Comparison of ENCODE assay signal across 13 cellular contexts in the genomic region with DNA sequence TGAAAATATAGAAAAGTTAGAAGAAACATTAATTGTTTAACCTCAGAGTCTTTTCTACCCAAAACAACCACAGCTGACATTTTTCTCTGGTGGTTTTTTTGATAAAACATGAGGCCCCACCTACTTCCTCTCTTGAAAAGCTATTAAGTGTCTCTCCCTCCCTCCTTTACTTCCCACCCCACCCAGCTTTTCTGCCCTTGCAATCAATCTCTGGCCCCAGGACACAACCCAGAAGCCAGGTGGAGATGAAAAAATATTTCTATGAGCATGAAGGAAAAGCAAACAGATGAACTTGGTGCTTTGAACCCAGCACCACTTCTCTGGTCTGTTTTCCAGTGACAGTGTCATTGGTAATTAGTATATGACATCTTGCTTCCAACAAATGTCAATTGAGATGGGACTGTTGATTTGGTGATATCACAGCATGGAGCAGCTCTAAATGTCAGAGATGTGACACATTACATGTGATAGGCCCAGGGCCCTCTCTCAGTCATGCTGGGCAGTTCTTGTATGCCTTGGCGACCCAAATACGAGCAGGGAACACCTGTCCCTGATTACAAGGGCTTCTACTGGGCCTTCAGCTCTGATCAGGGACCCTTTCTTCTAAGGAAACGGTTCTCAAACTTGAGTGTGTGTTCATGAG. TPM values are rescaled to one million over a fixed set of nuclear protein-coding genes. Genes with fewer than 3 reads are reported as not detected.
DNase-seq lines count a peak whose midpoint lies in the region; ATAC-seq, FAIRE-seq and TF ChIP-seq lines count a peak whose summit lies in the region.
"Had no signal": no experiment of that assay in that cellular context is flagged by ENCODE, and none has a peak within 500 bp of the region (broad histone marks: within the 10 kb centered on the region; RNA-seq: fewer than 3 reads in every experiment).

No MANE protein-coding gene starts in this region.

- no peak for DNase-seq in activated naive CD4-positive, alpha-beta T cell treated with anti-CD3 and anti-CD28 coated beads for 36 hours
- DNase-seq in RPMI8226 = peak; percentile 53
- peak in 3 of 4 experiments; percentile 36 to 65 (median 65) for DNase-seq in K562 (ENCODE audit: extremely low read depth in 1 of 4, low spot score in 3 of 4)
- no peak for DNase-seq in AG08396 (ENCODE audit: low spot score)
- DNase-seq: H9, pancreas had no signal

- H3K9ac ChIP-seq in K562 (ENCODE audit: insufficient read depth in 1 of 2, low read depth in 2 of 2, low read length in 2 of 2) = peak overlapping the region in 1 of 2 experiments; percentile 16; a peak in 1 of 4 replicates

- H3K9me1 ChIP-seq in K562 (ENCODE audit: control insufficient read depth, insufficient read depth, low read length) = peaks cover 3% of the 10 kb centered on the region

- no peak for TF ChIP-seq CTCF in K562 (IDR thresholded peaks at IDR 0.05 in 2 of 3, conservative IDR thresholded peaks at IDR 0.05 in 1 of 3; ENCODE audit: insufficient read depth in 2 of 3, low read depth in 1 of 3, low read length in 3 of 3)

- peak overlapping the region; percentile 74 for H2AFZ ChIP-seq in K562 (ENCODE audit: low read depth, low read length)

- H3K4me3 Mint-ChIP-seq in activated naive CD4-positive, alpha-beta T cell treated with anti-CD3 and anti-CD28 coated beads, Interleukin-2, amount 50 U/mL, for 24 hours = peak overlapping the region; percentile 68
- no peak overlapping the region for H3K4me3 Mint-ChIP-seq in activated naive CD4-positive, alpha-beta T cell treated with anti-CD3 and anti-CD28 coated beads for 36 hours
- peak overlapping the region; percentile 54 for H3K4me3 Mint-ChIP-seq in stimulated activated naive CD8-positive, alpha-beta T cell treated with anti-CD3 and anti-CD28 coated beads, Interleukin-15, Interleukin-2, amounts not matched to agents 100 ng/mL and 50 ng/mL, for 24 hours
- H3K4me3 Mint-ChIP-seq: H9 had no signal

- 36% methylated on average over 3 of the region's 3 CpGs for WGBS in K562 (ENCODE audit: insufficient coverage, low coverage, missing lambda C conversion rate)

- POLR2A ChIA-PET in K562 (lab: Yijun Ruan, JAX) = interaction anchor here (1.0 to 1.1 kb wide), 2 partner anchors 19 to 45 kb away, joined by 4 read pairs; no protein-coding TSS in a partner anchor

- in situ Hi-C loops in K562 (cut with MboI) = no loop called here

- H3K36me3 Mint-ChIP-seq in activated naive CD4-positive, alpha-beta T cell treated with anti-CD3 and anti-CD28 coated beads, Interleukin-2, amount 50 U/mL, for 24 hours = peaks cover 13% of the 10 kb centered on the region
- H3K36me3 Mint-ChIP-seq in activated naive CD4-positive, alpha-beta T cell treated with anti-CD3 and anti-CD28 coated beads for 36 hours (ENCODE audit: low read depth) = no peaks in the 10 kb centered on the region
- no peaks in the 10 kb centered on the region for H3K36me3 Mint-ChIP-seq in stimulated activated naive CD8-positive, alpha-beta T cell treated with anti-CD3 and anti-CD28 coated beads, Interleukin-15, Interleukin-2, amounts not matched to agents 100 ng/mL and 50 ng/mL, for 24 hours (ENCODE audit: low read depth)

- TF ChIP-seq EP300 in K562 (IDR thresholded peaks at IDR 0.05; ENCODE audit: low read length) = peak; percentile 31; the same call in 1 of the 2 replicates

- peak overlapping the region; percentile 53; the same call in 2 of the 3 replicates for H3K27ac ChIP-seq in K562 (ENCODE audit: extremely low read depth, low read depth, low read length)
- H3K27ac ChIP-seq: pancreas had no signal

- no peaks in the 10 kb centered on the region for H3K27me3 Mint-ChIP-seq in activated naive CD4-positive, alpha-beta T cell treated with anti-CD3 and anti-CD28 coated beads, Interleukin-2, amount 50 U/mL, for 24 hours
- no peaks in the 10 kb centered on the region for H3K27me3 Mint-ChIP-seq in activated naive CD4-positive, alpha-beta T cell treated with anti-CD3 and anti-CD28 coated beads for 36 hours (ENCODE audit: low read depth)
- no peaks in the 10 kb centered on the region for H3K27me3 Mint-ChIP-seq in stimulated activated naive CD8-positive, alpha-beta T cell treated with anti-CD3 and anti-CD28 coated beads, Interleukin-15, Interleukin-2, amounts not matched to agents 100 ng/mL and 50 ng/mL, for 24 hours

- peaks cover 29 to 43% of the 10 kb centered on the region in 2 experiments for H3K4me1 ChIP-seq in K562 (replicated peaks in 1 of 2; ENCODE audit: control insufficient read depth in 2 of 2, insufficient read depth in 2 of 2, low read length in 2 of 2)

- H3K9me3 Mint-ChIP-seq in activated naive CD4-positive, alpha-beta T cell treated with anti-CD3 and anti-CD28 coated beads, Interleukin-2, amount 50 U/mL, for 24 hours = peaks cover 6% of the 10 kb centered on the region
- no peaks in the 10 kb centered on the region for H3K9me3 Mint-ChIP-seq in activated naive CD4-positive, alpha-beta T cell treated with anti-CD3 and anti-CD28 coated beads for 36 hours
- peaks cover 14% of the 10 kb centered on the region for H3K9me3 Mint-ChIP-seq in stimulated activated naive CD8-positive, alpha-beta T cell treated with anti-CD3 and anti-CD28 coated beads, Interleukin-15, Interleukin-2, amounts not matched to agents 100 ng/mL and 50 ng/mL, for 24 hours
- H3K9me3 Mint-ChIP-seq: H9 had no signal

- CTCF ChIA-PET in activated naive CD4-positive, alpha-beta T cell treated with anti-CD3 and anti-CD28 coated beads for 36 hours (lab: Charles Lee) = interaction anchor here (0.8 to 11.8 kb wide), 5 partner anchors 34 to 145 kb away, joined by 4 to 230 read pairs (median 21); partner anchors contain the start of gene IL10RA
- CTCF ChIA-PET in K562 (lab: Yijun Ruan, JAX; ENCODE audit: low intra/inter-chr PET ratio) = interaction anchor here (3.5 kb wide), 1 partner anchor 100 kb away, joined by 16 read pairs; no protein-coding TSS in a partner anchor

- no peak overlapping the region for H3K4me3 ChIP-seq in K562
- H3K4me3 ChIP-seq: pancreas had no signal

- 0 out of 4 replicates have a peak, but pooled peaks of 1 of the 2 experiments have one; percentile 8 for TF ChIP-seq RAD21 in K562 (CRISPR knock-in tag; conservative IDR thresholded peaks at IDR 0.05 in 1 of 2, IDR thresholded peaks at IDR 0.05 in 1 of 2)

- no peak for TF ChIP-seq POLR2A in K562 (conservative IDR thresholded peaks at IDR 0.05)

- peak overlapping the region; percentile 26 for H3K4me2 ChIP-seq in K562 (ENCODE audit: insufficient read depth, low read length)

- peak overlapping the region; percentile 82 for H3K27ac Mint-ChIP-seq in activated naive CD4-positive, alpha-beta T cell treated with anti-CD3 and anti-CD28 coated beads, Interleukin-2, amount 50 U/mL, for 24 hours
- H3K27ac Mint-ChIP-seq in activated naive CD4-positive, alpha-beta T cell treated with anti-CD3 and anti-CD28 coated beads for 36 hours = no peak overlapping the region
- H3K27ac Mint-ChIP-seq in stimulated activated naive CD8-positive, alpha-beta T cell treated with anti-CD3 and anti-CD28 coated beads, Interleukin-15, Interleukin-2, amounts not matched to agents 100 ng/mL and 50 ng/mL, for 24 hours = peak overlapping the region; percentile 91
- H3K27ac Mint-ChIP-seq: H9 had no signal

- intact Hi-C loops in activated naive CD4-positive, alpha-beta T cell treated with anti-CD3 and anti-CD28 coated beads for 36 hours (cut with micrococcal nuclease) = no loop called here
- intact Hi-C loops in K562 (cut with micrococcal nuclease) = loop anchor here (5.0 kb wide), 1 partner anchor 34 kb away; the partner anchor contains the start of gene IL10RA

- FAIRE-seq in K562 (lab: Jason Lieb, UNC) = no peak
- FAIRE-seq: colon, pancreas had no signal

- BruUV-seq in K562 (replicated peaks; lab: Mats Ljungman, UMichigan) = no TSS peak

- H3K36me3 ChIP-seq in K562 (ENCODE audit: control insufficient read depth, insufficient read depth, low read length) = no peaks in the 10 kb centered on the region
- H3K36me3 ChIP-seq: pancreas had no signal

- H3K79me2 ChIP-seq in K562 (ENCODE audit: control insufficient read depth, insufficient read depth, low read length) = no peaks in the 10 kb centered on the region

- H3K4me1 Mint-ChIP-seq in activated naive CD4-positive, alpha-beta T cell treated with anti-CD3 and anti-CD28 coated beads, Interleukin-2, amount 50 U/mL, for 24 hours = peaks cover 86% of the 10 kb centered on the region
- peaks cover 61% of the 10 kb centered on the region for H3K4me1 Mint-ChIP-seq in activated naive CD4-positive, alpha-beta T cell treated with anti-CD3 and anti-CD28 coated beads for 36 hours (ENCODE audit: low read depth)
- peaks cover 72% of the 10 kb centered on the region for H3K4me1 Mint-ChIP-seq in stimulated activated naive CD8-positive, alpha-beta T cell treated with anti-CD3 and anti-CD28 coated beads, Interleukin-15, Interleukin-2, amounts not matched to agents 100 ng/mL and 50 ng/mL, for 24 hours (ENCODE audit: low read depth)
- H3K4me1 Mint-ChIP-seq: H9 had no signal

- no peaks in the 10 kb centered on the region for H3K27me3 ChIP-seq in K562 (ENCODE audit: control insufficient read depth in 2 of 2, insufficient read depth in 2 of 2, low read length in 2 of 2)
- H3K27me3 ChIP-seq: pancreas had no signal

- ATAC-seq in K562 (peak; percentile 79), GM18907 (IDR thresholded peaks at IDR 0.05; ENCODE audit: unreplicated experiment) (no peak), GM18870 (IDR thresholded peaks at IDR 0.05; ENCODE audit: unreplicated experiment) (no peak)

- no peaks in the 10 kb centered on the region for H3K9me3 ChIP-seq in K562 (replicated peaks; ENCODE audit: control insufficient read depth, insufficient read depth, low read depth, low read length)
- H3K9me3 ChIP-seq: pancreas had no signal

- H4K20me1 ChIP-seq in K562 (replicated peaks; ENCODE audit: control insufficient read depth, insufficient read depth, low read length) = no peaks in the 10 kb centered on the region

RNA-seq across cellular contexts. Expression of gene TMPRSS13, which starts 23.9 kb away (rescaled TPM):
- total RNA-seq in activated naive CD4-positive, alpha-beta T cell treated with anti-CD3 and anti-CD28 coated beads for 36 hours = under 1 TPM; 0.15 to 0.21 TPM
- 1.1 TPM in 2 replicates for total RNA-seq in K562 (2011; cell fraction: chromatin; rRNA removed; ENCODE audit: low replicate concordance)
- 0.33 and 0.66 TPM in 2 replicates for total RNA-seq in K562 (2011; cell fraction: nucleolus; rRNA removed)
- 0.46 and 0.59 TPM in 2 replicates for total RNA-seq in K562 (2011; cell fraction: nucleoplasm; rRNA removed)
- total RNA-seq in K562 (2014; rRNA removed) (0.08 and 0.27 TPM in 2 replicates), K562 (2014; rRNA removed; fragmentation: Illumina TruSeq; extraction: Trizol) (0.15 TPM in 1 of 2 replicates, not detected in the other), K562 (2015; rRNA removed; fragmentation: Illumina TruSeq; extraction: Trizol) (0.14 and 0.19 TPM in 2 replicates), K562 (2021) (0.29 and 0.34 TPM in 2 replicates)
- polyA plus RNA-seq in K562 (2011; rRNA removed) (0.25 and 0.37 TPM in 2 replicates), K562 (2014; fragmentation: Illumina TruSeq; extraction: Trizol) (0.13 and 0.24 TPM in 2 replicates), K562 (2014; fragmentation: Nextera tagmentation; extraction: Ambion mirVana) (under 1 TPM; 0.11 to 0.13 TPM), K562 (2014; rRNA removed) (0.23 and 0.25 TPM in 2 replicates)
- 0.24 and 0.46 TPM in 2 replicates for polyA plus RNA-seq in K562 (2011; cell fraction: cytosol; rRNA removed)
- 1.2 and 1.7 TPM in 2 replicates for polyA plus RNA-seq in K562 (2011; cell fraction: nucleus; rRNA removed)
- polyA plus RNA-seq in K562 (2012) = 0.29 and 0.48 TPM in 2 replicates
- 0.21 TPM in 2 replicates for polyA minus RNA-seq in K562 (2011; rRNA and poly(A)+ RNA removed)
- 0.48 TPM in 1 of 2 replicates, not detected in the other for polyA minus RNA-seq in K562 (2011; cell fraction: cytosol; rRNA and poly(A)+ RNA removed)
- polyA minus RNA-seq in K562 (2011; cell fraction: nucleus; rRNA and poly(A)+ RNA removed) = 0.40 and 0.44 TPM in 2 replicates
- total RNA-seq: fibroblast of villous mesenchyme had no signal
- polyA plus RNA-seq: BJ had no signal

RNA-seq across cellular contexts. Expression of gene IL10RA, which starts 33.0 kb away (rescaled TPM):
- 10 to 100 TPM; 11.3 to 16.1 TPM for total RNA-seq in activated naive CD4-positive, alpha-beta T cell treated with anti-CD3 and anti-CD28 coated beads for 36 hours
- 33.8 and 58.3 TPM in 2 replicates for total RNA-seq in K562 (2011; cell fraction: chromatin; rRNA removed; ENCODE audit: low replicate concordance)
- 34.2 and 42.5 TPM in 2 replicates for total RNA-seq in K562 (2011; cell fraction: nucleolus; rRNA removed)
- total RNA-seq in K562 (2011; cell fraction: nucleoplasm; rRNA removed) = 41.9 and 43.4 TPM in 2 replicates
- total RNA-seq in K562 (2014; rRNA removed) = 2.9 and 3.5 TPM in 2 replicates
- total RNA-seq in K562 (2014; rRNA removed; fragmentation: Illumina TruSeq; extraction: Trizol) = 2.0 and 2.9 TPM in 2 replicates
- total RNA-seq in K562 (2015; rRNA removed; fragmentation: Illumina TruSeq; extraction: Trizol) = 1.4 and 2.1 TPM in 2 replicates
- 4.6 and 4.9 TPM in 2 replicates for total RNA-seq in K562 (2021)
- 15.4 and 17.3 TPM in 2 replicates for polyA plus RNA-seq in K562 (2011; rRNA removed)
- 9.1 and 23.9 TPM in 2 replicates for polyA plus RNA-seq in K562 (2011; cell fraction: cytosol; rRNA removed)
- 18.2 and 38.1 TPM in 2 replicates for polyA plus RNA-seq in K562 (2011; cell fraction: nucleus; rRNA removed)
- 3.8 and 12.5 TPM in 2 replicates for polyA plus RNA-seq in K562 (2012)
- 4.0 and 4.5 TPM in 2 replicates for polyA plus RNA-seq in K562 (2014; fragmentation: Illumina TruSeq; extraction: Trizol)
- under 1 TPM; 0.17 to 0.48 TPM for polyA plus RNA-seq in K562 (2014; fragmentation: Nextera tagmentation; extraction: Ambion mirVana)
- polyA plus RNA-seq in K562 (2014; rRNA removed) = 2.7 and 3.6 TPM in 2 replicates
- 19.8 and 20.3 TPM in 2 replicates for polyA minus RNA-seq in K562 (2011; rRNA and poly(A)+ RNA removed)
- polyA minus RNA-seq in K562 (2011; cell fraction: cytosol; rRNA and poly(A)+ RNA removed) = 7.5 and 11.4 TPM in 2 replicates
- polyA minus RNA-seq in K562 (2011; cell fraction: nucleus; rRNA and poly(A)+ RNA removed) = 24.1 and 28.3 TPM in 2 replicates
- total RNA-seq: fibroblast of villous mesenchyme, H9 had no signal
- polyA plus RNA-seq: BJ had no signal

Comparison
In these comparisons a context has a peak if more than half of its experiments do, and no peak if none do; other contexts are left out.
1. DNase-seq: peak in RPMI8226 (single experiment) and K562 (3 of 4); none in activated naive CD4-positive, alpha-beta T cell treated with anti-CD3 and anti-CD28 coated beads for 36 hours (single experiment) and AG08396 (single experiment).